Comparison of ENCODE assay signal across 1 cellular context in the genomic region with DNA sequence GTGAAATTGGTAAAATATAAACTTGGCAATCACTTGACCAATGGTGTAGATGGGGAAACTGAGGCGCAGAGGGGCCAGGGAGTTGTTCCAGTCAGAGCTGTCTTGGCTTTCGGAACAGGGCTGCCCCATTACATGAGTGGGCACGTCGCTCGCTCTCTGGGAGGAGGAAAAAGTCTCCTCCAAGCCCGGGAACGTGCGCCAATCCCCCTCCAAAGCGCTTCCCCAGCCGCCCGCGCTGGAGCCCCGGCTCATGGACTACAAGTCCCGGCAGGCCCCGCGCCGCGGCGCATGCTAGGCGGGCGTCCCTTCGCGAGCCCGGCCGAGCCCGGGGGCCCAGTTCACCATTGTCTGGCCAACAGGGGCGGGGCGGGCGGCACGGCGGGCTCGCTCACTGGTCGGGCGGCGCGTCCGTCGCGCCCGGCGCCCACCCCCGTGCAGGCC.
TF ChIP-seq lines count a peak whose summit lies in the region.

No MANE protein-coding gene starts in this region.

TF ChIP-seq in HepG2, 621 proteins besides CTCF, POLR2A, EP300 and RAD21 (continues in another document):
- no peak for TF ChIP-seq ZNF253 (CRISPR knock-in tag; IDR thresholded peaks at IDR 0.05; ENCODE audit: borderline replicate concordance)
- TF ChIP-seq, protein P1, sequence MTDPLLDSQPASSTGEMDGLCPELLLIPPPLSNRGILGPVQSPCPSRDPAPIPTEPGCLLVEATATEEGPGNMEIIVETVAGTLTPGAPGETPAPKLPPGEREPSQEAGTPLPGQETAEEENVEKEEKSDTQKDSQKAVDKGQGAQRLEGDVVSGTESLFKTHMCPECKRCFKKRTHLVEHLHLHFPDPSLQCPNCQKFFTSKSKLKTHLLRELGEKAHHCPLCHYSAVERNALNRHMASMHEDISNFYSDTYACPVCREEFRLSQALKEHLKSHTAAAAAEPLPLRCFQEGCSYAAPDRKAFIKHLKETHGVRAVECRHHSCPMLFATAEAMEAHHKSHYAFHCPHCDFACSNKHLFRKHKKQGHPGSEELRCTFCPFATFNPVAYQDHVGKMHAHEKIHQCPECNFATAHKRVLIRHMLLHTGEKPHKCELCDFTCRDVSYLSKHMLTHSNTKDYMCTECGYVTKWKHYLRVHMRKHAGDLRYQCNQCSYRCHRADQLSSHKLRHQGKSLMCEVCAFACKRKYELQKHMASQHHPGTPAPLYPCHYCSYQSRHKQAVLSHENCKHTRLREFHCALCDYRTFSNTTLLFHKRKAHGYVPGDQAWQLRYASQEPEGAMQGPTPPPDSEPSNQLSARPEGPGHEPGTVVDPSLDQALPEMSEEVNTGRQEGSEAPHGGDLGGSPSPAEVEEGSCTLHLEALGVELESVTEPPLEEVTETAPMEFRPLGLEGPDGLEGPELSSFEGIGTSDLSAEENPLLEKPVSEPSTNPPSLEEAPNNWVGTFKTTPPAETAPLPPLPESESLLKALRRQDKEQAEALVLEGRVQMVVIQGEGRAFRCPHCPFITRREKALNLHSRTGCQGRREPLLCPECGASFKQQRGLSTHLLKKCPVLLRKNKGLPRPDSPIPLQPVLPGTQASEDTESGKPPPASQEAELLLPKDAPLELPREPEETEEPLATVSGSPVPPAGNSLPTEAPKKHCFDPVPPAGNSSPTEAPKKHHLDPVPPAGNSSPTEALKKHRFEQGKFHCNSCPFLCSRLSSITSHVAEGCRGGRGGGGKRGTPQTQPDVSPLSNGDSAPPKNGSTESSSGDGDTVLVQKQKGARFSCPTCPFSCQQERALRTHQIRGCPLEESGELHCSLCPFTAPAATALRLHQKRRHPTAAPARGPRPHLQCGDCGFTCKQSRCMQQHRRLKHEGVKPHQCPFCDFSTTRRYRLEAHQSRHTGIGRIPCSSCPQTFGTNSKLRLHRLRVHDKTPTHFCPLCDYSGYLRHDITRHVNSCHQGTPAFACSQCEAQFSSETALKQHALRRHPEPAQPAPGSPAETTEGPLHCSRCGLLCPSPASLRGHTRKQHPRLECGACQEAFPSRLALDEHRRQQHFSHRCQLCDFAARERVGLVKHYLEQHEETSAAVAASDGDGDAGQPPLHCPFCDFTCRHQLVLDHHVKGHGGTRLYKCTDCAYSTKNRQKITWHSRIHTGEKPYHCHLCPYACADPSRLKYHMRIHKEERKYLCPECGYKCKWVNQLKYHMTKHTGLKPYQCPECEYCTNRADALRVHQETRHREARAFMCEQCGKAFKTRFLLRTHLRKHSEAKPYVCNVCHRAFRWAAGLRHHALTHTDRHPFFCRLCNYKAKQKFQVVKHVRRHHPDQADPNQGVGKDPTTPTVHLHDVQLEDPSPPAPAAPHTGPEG (CRISPR knock-in tag; IDR thresholded peaks at IDR 0.05), result peak; percentile 98
- no peak for TF ChIP-seq PAX8 (CRISPR knock-in tag; IDR thresholded peaks at IDR 0.05; ENCODE audit: borderline replicate concordance)
- TF ChIP-seq HCFC1 (IDR thresholded peaks at IDR 0.05; ENCODE audit: low read depth, low read length), result peak; percentile 87
- peak; percentile 8; the same call in 1 of the 2 replicates for TF ChIP-seq PHF8 (CRISPR knock-in tag; IDR thresholded peaks at IDR 0.05)
- TF ChIP-seq, protein P2, sequence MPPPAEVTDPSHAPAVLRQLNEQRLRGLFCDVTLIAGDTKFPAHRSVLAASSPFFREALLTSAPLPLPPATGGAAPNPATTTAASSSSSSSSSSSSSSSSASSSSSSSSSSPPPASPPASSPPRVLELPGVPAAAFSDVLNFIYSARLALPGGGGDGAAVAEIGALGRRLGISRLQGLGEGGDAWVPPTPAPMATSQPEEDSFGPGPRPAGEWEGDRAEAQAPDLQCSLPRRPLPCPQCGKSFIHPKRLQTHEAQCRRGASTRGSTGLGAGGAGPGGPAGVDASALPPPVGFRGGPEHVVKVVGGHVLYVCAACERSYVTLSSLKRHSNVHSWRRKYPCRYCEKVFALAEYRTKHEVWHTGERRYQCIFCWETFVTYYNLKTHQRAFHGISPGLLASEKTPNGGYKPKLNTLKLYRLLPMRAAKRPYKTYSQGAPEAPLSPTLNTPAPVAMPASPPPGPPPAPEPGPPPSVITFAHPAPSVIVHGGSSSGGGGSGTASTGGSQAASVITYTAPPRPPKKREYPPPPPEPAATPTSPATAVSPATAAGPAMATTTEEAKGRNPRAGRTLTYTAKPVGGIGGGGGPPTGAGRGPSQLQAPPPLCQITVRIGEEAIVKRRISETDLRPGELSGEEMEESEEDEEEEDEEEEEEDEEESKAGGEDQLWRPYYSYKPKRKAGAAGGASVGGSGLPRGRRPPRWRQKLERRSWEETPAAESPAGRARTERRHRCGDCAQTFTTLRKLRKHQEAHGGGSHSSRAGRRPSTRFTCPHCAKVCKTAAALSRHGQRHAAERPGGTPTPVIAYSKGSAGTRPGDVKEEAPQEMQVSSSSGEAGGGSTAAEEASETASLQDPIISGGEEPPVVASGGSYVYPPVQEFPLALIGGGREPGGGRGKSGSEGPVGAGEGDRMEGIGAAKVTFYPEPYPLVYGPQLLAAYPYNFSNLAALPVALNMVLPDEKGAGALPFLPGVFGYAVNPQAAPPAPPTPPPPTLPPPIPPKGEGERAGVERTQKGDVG (CRISPR knock-in tag; IDR thresholded peaks at IDR 0.05; ENCODE audit: borderline replicate concordance), result no peak
- TF ChIP-seq PAWR (CRISPR knock-in tag; IDR thresholded peaks at IDR 0.05; ENCODE audit: borderline replicate concordance), result no peak
- TF ChIP-seq HHEX (CRISPR knock-in tag; IDR thresholded peaks at IDR 0.05), result no peak
- TF ChIP-seq ZKSCAN5 (CRISPR knock-in tag; IDR thresholded peaks at IDR 0.05), result no peak
- TF ChIP-seq ZNF768 (CRISPR knock-in tag; IDR thresholded peaks at IDR 0.05), result no peak
- TF ChIP-seq, protein P3, sequence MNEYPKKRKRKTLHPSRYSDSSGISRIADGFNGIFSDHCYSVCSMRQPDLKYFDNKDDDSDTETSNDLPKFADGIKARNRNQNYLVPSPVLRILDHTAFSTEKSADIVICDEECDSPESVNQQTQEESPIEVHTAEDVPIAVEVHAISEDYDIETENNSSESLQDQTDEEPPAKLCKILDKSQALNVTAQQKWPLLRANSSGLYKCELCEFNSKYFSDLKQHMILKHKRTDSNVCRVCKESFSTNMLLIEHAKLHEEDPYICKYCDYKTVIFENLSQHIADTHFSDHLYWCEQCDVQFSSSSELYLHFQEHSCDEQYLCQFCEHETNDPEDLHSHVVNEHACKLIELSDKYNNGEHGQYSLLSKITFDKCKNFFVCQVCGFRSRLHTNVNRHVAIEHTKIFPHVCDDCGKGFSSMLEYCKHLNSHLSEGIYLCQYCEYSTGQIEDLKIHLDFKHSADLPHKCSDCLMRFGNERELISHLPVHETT (CRISPR knock-in tag; conservative IDR thresholded peaks at IDR 0.05), result 0 out of 2 replicates have a peak, but pooled peaks have one; percentile 11
- TF ChIP-seq YY1 (IDR thresholded peaks at IDR 0.05; ENCODE audit: insufficient read depth, insufficient replicate concordance, low read depth, low read length), result peak; percentile 77
- TF ChIP-seq, protein P4, sequence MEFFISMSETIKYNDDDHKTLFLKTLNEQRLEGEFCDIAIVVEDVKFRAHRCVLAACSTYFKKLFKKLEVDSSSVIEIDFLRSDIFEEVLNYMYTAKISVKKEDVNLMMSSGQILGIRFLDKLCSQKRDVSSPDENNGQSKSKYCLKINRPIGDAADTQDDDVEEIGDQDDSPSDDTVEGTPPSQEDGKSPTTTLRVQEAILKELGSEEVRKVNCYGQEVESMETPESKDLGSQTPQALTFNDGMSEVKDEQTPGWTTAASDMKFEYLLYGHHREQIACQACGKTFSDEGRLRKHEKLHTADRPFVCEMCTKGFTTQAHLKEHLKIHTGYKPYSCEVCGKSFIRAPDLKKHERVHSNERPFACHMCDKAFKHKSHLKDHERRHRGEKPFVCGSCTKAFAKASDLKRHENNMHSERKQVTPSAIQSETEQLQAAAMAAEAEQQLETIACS (CRISPR knock-in tag; IDR thresholded peaks at IDR 0.05), result peak; percentile 91
- TF ChIP-seq ZFP82 (CRISPR knock-in tag; IDR thresholded peaks at IDR 0.05; ENCODE audit: borderline replicate concordance), result no peak
- TF ChIP-seq, protein P5, sequence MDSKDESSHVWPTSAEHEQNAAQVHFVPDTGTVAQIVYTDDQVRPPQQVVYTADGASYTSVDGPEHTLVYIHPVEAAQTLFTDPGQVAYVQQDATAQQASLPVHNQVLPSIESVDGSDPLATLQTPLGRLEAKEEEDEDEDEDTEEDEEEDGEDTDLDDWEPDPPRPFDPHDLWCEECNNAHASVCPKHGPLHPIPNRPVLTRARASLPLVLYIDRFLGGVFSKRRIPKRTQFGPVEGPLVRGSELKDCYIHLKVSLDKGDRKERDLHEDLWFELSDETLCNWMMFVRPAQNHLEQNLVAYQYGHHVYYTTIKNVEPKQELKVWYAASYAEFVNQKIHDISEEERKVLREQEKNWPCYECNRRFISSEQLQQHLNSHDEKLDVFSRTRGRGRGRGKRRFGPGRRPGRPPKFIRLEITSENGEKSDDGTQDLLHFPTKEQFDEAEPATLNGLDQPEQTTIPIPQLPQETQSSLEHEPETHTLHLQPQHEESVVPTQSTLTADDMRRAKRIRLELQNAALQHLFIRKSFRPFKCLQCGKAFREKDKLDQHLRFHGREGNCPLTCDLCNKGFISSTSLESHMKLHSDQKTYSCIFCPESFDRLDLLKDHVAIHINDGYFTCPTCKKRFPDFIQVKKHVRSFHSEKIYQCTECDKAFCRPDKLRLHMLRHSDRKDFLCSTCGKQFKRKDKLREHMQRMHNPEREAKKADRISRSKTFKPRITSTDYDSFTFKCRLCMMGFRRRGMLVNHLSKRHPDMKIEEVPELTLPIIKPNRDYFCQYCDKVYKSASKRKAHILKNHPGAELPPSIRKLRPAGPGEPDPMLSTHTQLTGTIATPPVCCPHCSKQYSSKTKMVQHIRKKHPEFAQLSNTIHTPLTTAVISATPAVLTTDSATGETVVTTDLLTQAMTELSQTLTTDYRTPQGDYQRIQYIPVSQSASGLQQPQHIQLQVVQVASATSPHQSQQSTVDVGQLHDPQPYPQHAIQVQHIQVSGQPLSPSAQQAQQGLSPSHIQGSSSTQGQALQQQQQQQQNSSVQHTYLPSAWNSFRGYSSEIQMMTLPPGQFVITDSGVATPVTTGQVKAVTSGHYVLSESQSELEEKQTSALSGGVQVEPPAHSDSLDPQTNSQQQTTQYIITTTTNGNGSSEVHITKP (CRISPR knock-in tag; IDR thresholded peaks at IDR 0.05; ENCODE audit: low read depth), result no peak
- no peak for TF ChIP-seq SMAD9 (CRISPR knock-in tag; IDR thresholded peaks at IDR 0.05)
- TF ChIP-seq RORA (CRISPR knock-in tag; IDR thresholded peaks at IDR 0.05), result no peak
- TF ChIP-seq ZIK1 (CRISPR knock-in tag; IDR thresholded peaks at IDR 0.05; ENCODE audit: borderline replicate concordance, low read depth), result no peak
- TF ChIP-seq POGZ (CRISPR knock-in tag; IDR thresholded peaks at IDR 0.05), result no peak
- no peak for TF ChIP-seq ZNF772 (CRISPR knock-in tag; IDR thresholded peaks at IDR 0.05)
- TF ChIP-seq, protein P6, sequence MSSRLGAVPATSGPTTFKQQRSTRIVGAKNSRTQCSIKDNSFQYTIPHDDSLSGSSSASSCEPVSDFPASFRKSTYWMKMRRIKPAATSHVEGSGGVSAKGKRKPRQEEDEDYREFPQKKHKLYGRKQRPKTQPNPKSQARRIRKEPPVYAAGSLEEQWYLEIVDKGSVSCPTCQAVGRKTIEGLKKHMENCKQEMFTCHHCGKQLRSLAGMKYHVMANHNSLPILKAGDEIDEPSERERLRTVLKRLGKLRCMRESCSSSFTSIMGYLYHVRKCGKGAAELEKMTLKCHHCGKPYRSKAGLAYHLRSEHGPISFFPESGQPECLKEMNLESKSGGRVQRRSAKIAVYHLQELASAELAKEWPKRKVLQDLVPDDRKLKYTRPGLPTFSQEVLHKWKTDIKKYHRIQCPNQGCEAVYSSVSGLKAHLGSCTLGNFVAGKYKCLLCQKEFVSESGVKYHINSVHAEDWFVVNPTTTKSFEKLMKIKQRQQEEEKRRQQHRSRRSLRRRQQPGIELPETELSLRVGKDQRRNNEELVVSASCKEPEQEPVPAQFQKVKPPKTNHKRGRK (CRISPR knock-in tag; IDR thresholded peaks at IDR 0.05), result no peak
- no peak for TF ChIP-seq ZBTB38 (CRISPR knock-in tag; IDR thresholded peaks at IDR 0.05)
- TF ChIP-seq, protein P7, sequence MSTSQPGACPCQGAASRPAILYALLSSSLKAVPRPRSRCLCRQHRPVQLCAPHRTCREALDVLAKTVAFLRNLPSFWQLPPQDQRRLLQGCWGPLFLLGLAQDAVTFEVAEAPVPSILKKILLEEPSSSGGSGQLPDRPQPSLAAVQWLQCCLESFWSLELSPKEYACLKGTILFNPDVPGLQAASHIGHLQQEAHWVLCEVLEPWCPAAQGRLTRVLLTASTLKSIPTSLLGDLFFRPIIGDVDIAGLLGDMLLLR (CRISPR knock-in tag; IDR thresholded peaks at IDR 0.05), result no peak
- TF ChIP-seq ZKSCAN1 (IDR thresholded peaks at IDR 0.05; ENCODE audit: low read length), result no peak
- no peak for TF ChIP-seq DR1 (CRISPR knock-in tag; IDR thresholded peaks at IDR 0.05)
- peak; percentile 18; the same call in 1 of the 2 replicates for TF ChIP-seq BCL6 (CRISPR knock-in tag; IDR thresholded peaks at IDR 0.05)
- TF ChIP-seq MAZ (IDR thresholded peaks at IDR 0.05; ENCODE audit: borderline replicate concordance, low read depth, low read length), result 0 out of 2 replicates have a peak, but pooled peaks have one; percentile 38
- TF ChIP-seq MAZ (CRISPR knock-in tag; IDR thresholded peaks at IDR 0.05; ENCODE audit: low read depth), result no peak
- TF ChIP-seq, protein P8, sequence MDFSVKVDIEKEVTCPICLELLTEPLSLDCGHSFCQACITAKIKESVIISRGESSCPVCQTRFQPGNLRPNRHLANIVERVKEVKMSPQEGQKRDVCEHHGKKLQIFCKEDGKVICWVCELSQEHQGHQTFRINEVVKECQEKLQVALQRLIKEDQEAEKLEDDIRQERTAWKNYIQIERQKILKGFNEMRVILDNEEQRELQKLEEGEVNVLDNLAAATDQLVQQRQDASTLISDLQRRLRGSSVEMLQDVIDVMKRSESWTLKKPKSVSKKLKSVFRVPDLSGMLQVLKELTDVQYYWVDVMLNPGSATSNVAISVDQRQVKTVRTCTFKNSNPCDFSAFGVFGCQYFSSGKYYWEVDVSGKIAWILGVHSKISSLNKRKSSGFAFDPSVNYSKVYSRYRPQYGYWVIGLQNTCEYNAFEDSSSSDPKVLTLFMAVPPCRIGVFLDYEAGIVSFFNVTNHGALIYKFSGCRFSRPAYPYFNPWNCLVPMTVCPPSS (IDR thresholded peaks at IDR 0.05), result no peak
- TF ChIP-seq, protein P9, sequence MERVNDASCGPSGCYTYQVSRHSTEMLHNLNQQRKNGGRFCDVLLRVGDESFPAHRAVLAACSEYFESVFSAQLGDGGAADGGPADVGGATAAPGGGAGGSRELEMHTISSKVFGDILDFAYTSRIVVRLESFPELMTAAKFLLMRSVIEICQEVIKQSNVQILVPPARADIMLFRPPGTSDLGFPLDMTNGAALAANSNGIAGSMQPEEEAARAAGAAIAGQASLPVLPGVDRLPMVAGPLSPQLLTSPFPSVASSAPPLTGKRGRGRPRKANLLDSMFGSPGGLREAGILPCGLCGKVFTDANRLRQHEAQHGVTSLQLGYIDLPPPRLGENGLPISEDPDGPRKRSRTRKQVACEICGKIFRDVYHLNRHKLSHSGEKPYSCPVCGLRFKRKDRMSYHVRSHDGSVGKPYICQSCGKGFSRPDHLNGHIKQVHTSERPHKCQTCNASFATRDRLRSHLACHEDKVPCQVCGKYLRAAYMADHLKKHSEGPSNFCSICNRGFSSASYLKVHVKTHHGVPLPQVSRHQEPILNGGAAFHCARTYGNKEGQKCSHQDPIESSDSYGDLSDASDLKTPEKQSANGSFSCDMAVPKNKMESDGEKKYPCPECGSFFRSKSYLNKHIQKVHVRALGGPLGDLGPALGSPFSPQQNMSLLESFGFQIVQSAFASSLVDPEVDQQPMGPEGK (CRISPR knock-in tag; IDR thresholded peaks at IDR 0.05), result peak; percentile 58
- 0 out of 2 replicates have a peak, but pooled peaks have one; percentile 22 for TF ChIP-seq SPEN (CRISPR knock-in tag; IDR thresholded peaks at IDR 0.05; ENCODE audit: low read depth)
- no peak for TF ChIP-seq HES4 (CRISPR knock-in tag; IDR thresholded peaks at IDR 0.05; ENCODE audit: borderline replicate concordance)
- TF ChIP-seq ZNF775 (CRISPR knock-in tag; IDR thresholded peaks at IDR 0.05; ENCODE audit: borderline replicate concordance), result no peak
- no peak for TF ChIP-seq KLF13 (CRISPR knock-in tag; IDR thresholded peaks at IDR 0.05)
- no peak for TF ChIP-seq ZKSCAN8 (CRISPR knock-in tag; IDR thresholded peaks at IDR 0.05; ENCODE audit: borderline replicate concordance)
- no peak for TF ChIP-seq FOXA3 (CRISPR knock-in tag; IDR thresholded peaks at IDR 0.05)
